Comparison of ENCODE assay signal across 33 cellular contexts in the genomic region with DNA sequence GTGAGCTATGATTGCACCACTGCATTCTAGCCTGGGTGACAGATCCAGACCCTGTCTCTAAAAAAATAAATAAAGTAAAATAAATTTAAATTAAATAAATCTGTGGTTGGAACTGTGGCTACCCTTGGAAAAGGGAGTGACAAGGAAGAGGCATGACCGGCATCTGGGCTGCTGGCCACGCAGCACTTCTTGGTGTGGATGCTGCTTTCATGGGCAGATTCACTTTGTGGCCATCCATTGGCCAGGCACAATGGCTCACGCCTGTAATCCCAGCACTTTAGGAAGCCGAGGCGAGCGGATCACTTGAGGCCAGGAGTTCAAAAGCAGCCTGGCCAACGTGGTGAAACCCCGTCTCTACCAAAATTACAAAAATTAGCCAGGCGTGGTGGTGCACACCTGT. TPM values are rescaled to one million over a fixed set of nuclear protein-coding genes. Genes with fewer than 3 reads are reported as not detected.
"Had no signal": no experiment of that assay in that cellular context is flagged by ENCODE, and none has a peak within 500 bp of the region (broad histone marks: within the 10 kb centered on the region; RNA-seq: fewer than 3 reads in every experiment).

No MANE protein-coding gene starts in this region.

- H3K36me3 Mint-ChIP-seq: activated naive CD8-positive, alpha-beta T cell; brain; IgD-negative memory B cell; T-cell had no signal

- H3K4me3 ChIP-seq: Peyer's patch, SJSA1 had no signal

- H3K9me3 ChIP-seq: Peyer's patch, SJSA1, SK-N-SH had no signal

- H3K9me3 Mint-ChIP-seq: activated CD4-positive, alpha-beta T cell treated with anti-CD3 and anti-CD28 coated beads, Interleukin-2, amount 10 ng/mL, durations not matched to agents 24 days and 14 days; activated CD8-positive, alpha-beta T cell treated with anti-CD3 and anti-CD28 coated beads for 36 hours; activated naive CD4-positive, alpha-beta T cell treated with anti-CD3 and anti-CD28 coated beads for 36 hours; activated naive CD8-positive, alpha-beta T cell treated with anti-CD3 and anti-CD28 coated beads, Interleukin-2, amount 50 U/mL, for 24 hours; activated T-cell treated with anti-CD3 and anti-CD28 coated beads, Interleukin-2, amount 50 U/mL, for 72 hours; activated T-helper 17 cell treated with anti-CD3 and anti-CD28 coated beads, Interleukin-2, amount 50 U/mL, for 72 hours; brain; IgD-negative memory B cell; T-cell had no signal

- H3K36me3 ChIP-seq: Peyer's patch, SJSA1 had no signal

- H3K4me1 ChIP-seq: Peyer's patch, SJSA1 had no signal

- H3K27ac Mint-ChIP-seq: activated CD4-positive, alpha-beta T cell treated with anti-CD3 and anti-CD28 coated beads, Interleukin-2, amount 10 ng/mL, durations not matched to agents 24 days and 14 days; activated CD8-positive, alpha-beta T cell treated with anti-CD3 and anti-CD28 coated beads for 36 hours; activated naive CD4-positive, alpha-beta T cell treated with anti-CD3 and anti-CD28 coated beads for 36 hours; activated naive CD8-positive, alpha-beta T cell; activated naive CD8-positive, alpha-beta T cell treated with anti-CD3 and anti-CD28 coated beads, Interleukin-2, amount 50 U/mL, for 24 hours; activated T-cell treated with anti-CD3 and anti-CD28 coated beads, Interleukin-2, amount 50 U/mL, for 72 hours; activated T-helper 17 cell treated with anti-CD3 and anti-CD28 coated beads, Interleukin-2, amount 50 U/mL, for 72 hours; IgD-negative memory B cell; T-cell; T-helper 17 cell had no signal

- H3K27ac ChIP-seq: Peyer's patch, SJSA1 had no signal

- H3K4me1 Mint-ChIP-seq: IgD-negative memory B cell, T-cell, T-helper 17 cell had no signal

- H3K27me3 ChIP-seq: Peyer's patch had no signal

- H3K27me3 Mint-ChIP-seq: activated CD4-positive, alpha-beta T cell treated with anti-CD3 and anti-CD28 coated beads, Interleukin-2, amount 10 ng/mL, durations not matched to agents 24 days and 14 days; activated CD8-positive, alpha-beta T cell treated with anti-CD3 and anti-CD28 coated beads for 36 hours; activated naive CD8-positive, alpha-beta T cell; brain had no signal

- ATAC-seq: activated CD8-positive, alpha-beta T cell treated with anti-CD3 and anti-CD28 coated beads for 36 hours; activated naive CD8-positive, alpha-beta T cell treated with anti-CD3 and anti-CD28 coated beads, Interleukin-2, amount 50 U/mL, for 24 hours; activated T-cell treated with anti-CD3 and anti-CD28 coated beads, Interleukin-2, amount 50 U/mL, for 72 hours; activated T-helper 17 cell treated with anti-CD3 and anti-CD28 coated beads, Interleukin-2, amount 50 U/mL, for 72 hours; PC-3; T-cell; T-helper 17 cell had no signal

- H3K4me3 Mint-ChIP-seq: activated CD4-positive, alpha-beta T cell treated with anti-CD3 and anti-CD28 coated beads, Interleukin-2, amount 10 ng/mL, durations not matched to agents 24 days and 14 days; activated CD8-positive, alpha-beta T cell treated with anti-CD3 and anti-CD28 coated beads for 36 hours; activated naive CD4-positive, alpha-beta T cell treated with anti-CD3 and anti-CD28 coated beads for 36 hours; activated naive CD8-positive, alpha-beta T cell; activated naive CD8-positive, alpha-beta T cell treated with anti-CD3 and anti-CD28 coated beads, Interleukin-2, amount 50 U/mL, for 24 hours; activated T-cell treated with anti-CD3 and anti-CD28 coated beads, Interleukin-2, amount 50 U/mL, for 72 hours; activated T-helper 17 cell treated with anti-CD3 and anti-CD28 coated beads, Interleukin-2, amount 50 U/mL, for 72 hours; brain; IgD-negative memory B cell; T-cell; T-helper 17 cell had no signal

- DNase-seq: activated CD4-positive, alpha-beta T cell treated with anti-CD3 and anti-CD28 coated beads, Interleukin-2, amount 50 U/mL, for 4 hours; activated CD8-positive, alpha-beta T cell treated with anti-CD3 and anti-CD28 coated beads for 36 hours; activated gamma-delta T cell treated with Interleukin-2 at 50 U/mL for 16 hours; activated naive CD4-positive, alpha-beta T cell treated with anti-CD3 and anti-CD28 coated beads for 36 hours; activated naive CD8-positive, alpha-beta T cell treated with anti-CD3 and anti-CD28 coated beads, Interleukin-2, amount 50 U/mL, for 24 hours; activated T-cell treated with anti-CD3 and anti-CD28 coated beads, Interleukin-2, amount 50 U/mL, for 1 hour; activated T-cell treated with anti-CD3 and anti-CD28 coated beads, Interleukin-2, amount 50 U/mL, for 72 hours; anterior cingulate cortex; caudate nucleus; cerebellar nuclear complex; Karpas-422; KBM-7; NCI-H1105; NCI-H2081; NCI-H226; NCI-H446 treated with DMSO at 0.1 percent for 48 hours; NCI-H524 treated with DMSO at 0.1 percent for 48 hours; NK-92 treated with Interleukin-12 subunit alpha and Interleukin-12 subunit beta, amount 100 ng/mL, for 24 hours; PC-3; RPMI8226; SHP77 treated with DMSO at 0.1 percent for 48 hours; SK-N-SH; T-cell; T-helper 17 cell; T-helper 9 cell had no signal

RNA-seq across cellular contexts. Expression of gene EBF4, which starts 16.1 kb away (rescaled TPM):
- total RNA-seq: MCF 10A had no signal
